In genomic region chr3:187740446-187741399, GRCh38 we compare ENCODE assay signal across 8 cellular contexts. TPM values are rescaled to one million over a fixed set of nuclear protein-coding genes. Genes with fewer than 3 reads are reported as not detected.
DNase-seq lines count a peak whose midpoint lies in the region; ATAC-seq, FAIRE-seq and TF ChIP-seq lines count a peak whose summit lies in the region.

No MANE protein-coding gene starts in this region.

- H3K36me3 Mint-ChIP-seq in WTC11 = no peaks in the 10 kb centered on the region

- H3K4me3 Mint-ChIP-seq in WTC11 = peak overlapping the region; percentile 82

- peak overlapping the region; percentile 36 to 100 (median 98) for H3K27ac ChIP-seq in skin epidermis

- POLR2A ChIA-PET in WTC11 (lab: Charles Lee) = interaction anchor here (0.6 to 4.6 kb wide), 11 partner anchors 8 to 1214 kb away, joined by 3 to 41 read pairs (median 4); partner anchors contain the start of gene LPP

- FAIRE-seq in RCC 7860 (lab: Jason Lieb, UNC) = no peak

- H3K4me1 Mint-ChIP-seq in WTC11 = peaks cover 44% of the 10 kb centered on the region

- TF ChIP-seq CTCF in WTC11 (IDR thresholded peaks at IDR 0.05) = peak; percentile 85

- peaks cover 30% of the 10 kb centered on the region for H3K27me3 Mint-ChIP-seq in WTC11 (ENCODE audit: low read depth)

- CTCF ChIA-PET in WTC11 (lab: Charles Lee) = interaction anchor here (0.5 to 4.7 kb wide), 118 partner anchors 8 to 1545 kb away, joined by 3 to 132 read pairs (median 5); partner anchors contain the start of gene LPP

- DNase-seq in G401 (ENCODE audit: low spot score) = peak; percentile 63
- peak; percentile 73 for DNase-seq in NAMALWA (ENCODE audit: low spot score)
- peak; percentile 77 for DNase-seq in WTC11 (ENCODE audit: low spot score)
- peak; percentile 56 for DNase-seq in central memory CD4-positive, alpha-beta T cell
- peak; percentile 79 for DNase-seq in islet precursor cell
- no peak for DNase-seq in RCC 7860 (ENCODE audit: low spot score)

- in situ Hi-C loops in G401 (cut with HindIII; ENCODE audit: low sequenced_read_pairs) = loop anchor here (25.0 kb wide), 1 partner anchor 772 kb away; no protein-coding TSS in a partner anchor

- peak overlapping the region; percentile 33; the same call in 1 of the 2 replicates for H3K27ac Mint-ChIP-seq in WTC11

- peak; percentile 2 for ATAC-seq in WTC11
- ATAC-seq in HG02571 (IDR thresholded peaks at IDR 0.05; ENCODE audit: unreplicated experiment) = no peak

- no peaks in the 10 kb centered on the region for H3K9me3 Mint-ChIP-seq in WTC11

- H3K4me3 ChIP-seq in skin epidermis = peak overlapping the region; percentile 39 to 71 (median 63)

TF ChIP-seq in WTC11, 78 proteins besides CTCF, POLR2A, EP300 and RAD21:
- TF ChIP-seq MYBL2 (CRISPR knock-in tag; IDR thresholded peaks at IDR 0.05) = no peak
- 0 out of 2 replicates have a peak, but pooled peaks have one; percentile 24 for TF ChIP-seq ZNF232 (CRISPR knock-in tag; IDR thresholded peaks at IDR 0.05)
- TF ChIP-seq HMGA2 (CRISPR knock-in tag; IDR thresholded peaks at IDR 0.05) = no peak
- TF ChIP-seq, protein P1, sequence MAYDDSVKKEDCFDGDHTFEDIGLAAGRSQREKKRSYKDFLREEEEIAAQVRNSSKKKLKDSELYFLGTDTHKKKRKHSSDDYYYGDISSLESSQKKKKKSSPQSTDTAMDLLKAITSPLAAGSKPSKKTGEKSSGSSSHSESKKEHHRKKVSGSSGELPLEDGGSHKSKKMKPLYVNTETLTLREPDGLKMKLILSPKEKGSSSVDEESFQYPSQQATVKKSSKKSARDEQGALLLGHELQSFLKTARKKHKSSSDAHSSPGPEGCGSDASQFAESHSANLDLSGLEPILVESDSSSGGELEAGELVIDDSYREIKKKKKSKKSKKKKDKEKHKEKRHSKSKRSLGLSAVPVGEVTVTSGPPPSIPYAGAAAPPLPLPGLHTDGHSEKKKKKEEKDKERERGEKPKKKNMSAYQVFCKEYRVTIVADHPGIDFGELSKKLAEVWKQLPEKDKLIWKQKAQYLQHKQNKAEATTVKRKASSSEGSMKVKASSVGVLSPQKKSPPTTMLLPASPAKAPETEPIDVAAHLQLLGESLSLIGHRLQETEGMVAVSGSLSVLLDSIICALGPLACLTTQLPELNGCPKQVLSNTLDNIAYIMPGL (CRISPR knock-in tag; IDR thresholded peaks at IDR 0.05) = peak; percentile 49; the same call in 1 of the 2 replicates
- TF ChIP-seq ETV6 (CRISPR knock-in tag; IDR thresholded peaks at IDR 0.05) = peak; percentile 43; the same call in 1 of the 2 replicates
- peak; percentile 23; the same call in 1 of the 2 replicates for TF ChIP-seq TEAD1 (CRISPR knock-in tag; IDR thresholded peaks at IDR 0.05)
- 0 out of 2 replicates have a peak, but pooled peaks have one; percentile 21 for TF ChIP-seq SMAD3 (CRISPR knock-in tag; IDR thresholded peaks at IDR 0.05; ENCODE audit: borderline replicate concordance)

RNA-seq across cellular contexts. Expression of gene BCL6, which starts 4.5 kb away (rescaled TPM):
- 0.18 and 1.3 TPM in 2 replicates for total RNA-seq in G401 (2014; rRNA removed; shearing (Covaris generic))
- 10.2 to 11.8 TPM (median 11.2 TPM) in 3 replicates for total RNA-seq in WTC11 (2021)

RNA-seq across cellular contexts. Expression of gene RTP2, which starts 38.4 kb away (rescaled TPM):
- not detected in 2 replicates for total RNA-seq in G401 (2014; rRNA removed; shearing (Covaris generic))
- not detected in 3 replicates for total RNA-seq in WTC11 (2021)
